In genomic region chr2:25797607-25798488, GRCh38 we compare ENCODE assay signal across 24 cellular contexts.
DNase-seq lines count a peak whose midpoint lies in the region; ATAC-seq and TF ChIP-seq lines count a peak whose summit lies in the region.
"Had no signal": no experiment of that assay in that cellular context is flagged by ENCODE, and none has a peak within 500 bp of the region (broad histone marks: within the 10 kb centered on the region; RNA-seq: fewer than 3 reads in every experiment).

No MANE protein-coding gene starts in this region.

- no peak for DNase-seq in activated T-cell treated with anti-CD3 and anti-CD28 coated beads, Interleukin-2, amount 50 U/mL, for 24 hours
- DNase-seq in activated T-cell treated with anti-CD3 and anti-CD28 coated beads for 4 hours (no peak), T-cell (no peak), nephron progenitor cell (no peak), NCI-H82 treated with DMSO at 0.1 percent for 48 hours (lab: John Stamatoyannopoulos, UW; ENCODE audit: unreplicated experiment) (no peak), amniotic stem cell (lab: John Stamatoyannopoulos, UW) (no peak)
- DNase-seq: activated CD8-positive, alpha-beta memory T cell treated with anti-CD3 and anti-CD28 coated beads, Interleukin-2, amount 50 U/mL, for 48 hours; amygdala; caudate nucleus; DMS79; dorsolateral prefrontal cortex; foreskin keratinocyte; hippocampal formation; IMR-90; kidney; MG63; NCI-H146; NCI-H69; stimulated activated CD8-positive, alpha-beta memory T cell treated with anti-CD3 and anti-CD28 coated beads, Interleukin-4, amount 100 ng/mL, for 48 hours; WERI-Rb-1 had no signal

- peak overlapping the region; percentile 90 for H3K27ac Mint-ChIP-seq in activated T-cell treated with anti-CD3 and anti-CD28 coated beads, Interleukin-2, amount 50 U/mL, for 24 hours
- H3K27ac Mint-ChIP-seq in T-cell (peak overlapping the region; percentile 94 to 98), nephron progenitor cell (peak overlapping the region; percentile 86)
- peak overlapping the region; percentile 91 for H3K27ac Mint-ChIP-seq in activated naive CD8-positive, alpha-beta T cell
- H3K27ac Mint-ChIP-seq: nephron had no signal

- POLR2A ChIA-PET in T-cell (lab: Charles Lee), result no interaction called here

- CTCF ChIA-PET in T-cell (lab: Charles Lee), result no interaction called here

- H3K36me3 Mint-ChIP-seq in activated T-cell treated with anti-CD3 and anti-CD28 coated beads, Interleukin-2, amount 50 U/mL, for 24 hours (ENCODE audit: low read depth), result peaks cover 79% of the 10 kb centered on the region
- H3K36me3 Mint-ChIP-seq in T-cell (peaks cover 43% of the 10 kb centered on the region), nephron progenitor cell (ENCODE audit: low read depth) (peaks cover 35% of the 10 kb centered on the region)
- H3K36me3 Mint-ChIP-seq in activated naive CD8-positive, alpha-beta T cell, result peaks cover 29% of the 10 kb centered on the region

- peak overlapping the region; percentile 18 for H3K4me3 Mint-ChIP-seq in activated T-cell treated with anti-CD3 and anti-CD28 coated beads, Interleukin-2, amount 50 U/mL, for 24 hours
- H3K4me3 Mint-ChIP-seq in T-cell, result peak overlapping the region in 2 of 3 donors; percentile 13 to 14
- peak overlapping the region; percentile 64 for H3K4me3 Mint-ChIP-seq in activated naive CD8-positive, alpha-beta T cell
- no peak overlapping the region for H3K4me3 Mint-ChIP-seq in nephron progenitor cell
- H3K4me3 Mint-ChIP-seq: nephron had no signal

- H3K9me3 Mint-ChIP-seq in activated T-cell treated with anti-CD3 and anti-CD28 coated beads, Interleukin-2, amount 50 U/mL, for 24 hours, result no peaks in the 10 kb centered on the region
- no peaks in the 10 kb centered on the region for H3K9me3 Mint-ChIP-seq in T-cell
- H3K9me3 Mint-ChIP-seq in activated naive CD8-positive, alpha-beta T cell (ENCODE audit: low read depth), result no peaks in the 10 kb centered on the region
- H3K9me3 Mint-ChIP-seq in nephron progenitor cell, result no peaks in the 10 kb centered on the region
- H3K9me3 Mint-ChIP-seq: nephron had no signal

- ATAC-seq in T-cell (replicated peaks in 1 of 4) (no peak), HG03175 (IDR thresholded peaks at IDR 0.05; ENCODE audit: unreplicated experiment) (no peak)
- ATAC-seq: foreskin keratinocyte, Right ventricle myocardium inferior had no signal

- H3K4me1 Mint-ChIP-seq in activated T-cell treated with anti-CD3 and anti-CD28 coated beads, Interleukin-2, amount 50 U/mL, for 24 hours (ENCODE audit: low read depth), result peaks cover 83% of the 10 kb centered on the region
- H3K4me1 Mint-ChIP-seq in T-cell (peaks cover 77 to 86% (median 81%) of the 10 kb centered on the region in 3 donors), nephron progenitor cell (no peaks in the 10 kb centered on the region)
- H3K4me1 Mint-ChIP-seq in activated naive CD8-positive, alpha-beta T cell (ENCODE audit: low read depth), result peaks cover 72% of the 10 kb centered on the region
- H3K4me1 Mint-ChIP-seq: nephron had no signal

- no peaks in the 10 kb centered on the region for H3K27me3 Mint-ChIP-seq in activated T-cell treated with anti-CD3 and anti-CD28 coated beads, Interleukin-2, amount 50 U/mL, for 24 hours
- H3K27me3 Mint-ChIP-seq in T-cell (no peaks in the 10 kb centered on the region), nephron progenitor cell (ENCODE audit: low read depth, poor library complexity) (no peaks in the 10 kb centered on the region)
- H3K27me3 Mint-ChIP-seq in activated naive CD8-positive, alpha-beta T cell, result no peaks in the 10 kb centered on the region

- TF ChIP-seq CTCF in nephron progenitor cell (IDR thresholded peaks at IDR 0.05), result no peak
